Comparison of ENCODE assay signal across 17 cellular contexts in the genomic region with DNA sequence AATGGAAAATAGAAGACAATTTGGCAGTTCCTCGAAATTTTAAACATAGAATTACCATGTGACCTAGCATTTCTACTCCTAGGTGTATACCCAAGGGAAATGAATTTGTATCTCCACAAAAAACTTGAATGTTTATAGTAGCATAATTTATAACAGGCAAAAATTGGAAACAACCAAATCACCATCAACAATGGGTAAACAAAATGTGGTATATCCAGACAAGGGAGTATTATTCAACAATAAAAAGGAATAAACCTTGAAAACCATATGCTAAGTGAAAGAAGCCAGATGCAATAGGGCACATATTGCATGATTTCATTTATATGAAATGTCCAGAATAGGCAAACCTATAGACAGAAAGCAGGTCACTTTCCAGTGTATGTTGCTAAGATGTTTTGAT.
DNase-seq lines count a peak whose midpoint lies in the region; ATAC-seq, FAIRE-seq and TF ChIP-seq lines count a peak whose summit lies in the region.
"Had no signal": no experiment of that assay in that cellular context is flagged by ENCODE, and none has a peak within 500 bp of the region (broad histone marks: within the 10 kb centered on the region; RNA-seq: fewer than 3 reads in every experiment).

No MANE protein-coding gene starts in this region.

- intact Hi-C loops in Panc1 (cut with micrococcal nuclease; ENCODE audit: unreplicated experiment) (no loop called here), pancreas (cut with DNase I) (no loop called here)

- no peak overlapping the region for H3K4me3 ChIP-seq in SK-N-SH (ENCODE audit: low read depth in 2 of 2, low read length in 1 of 2)
- H3K4me3 ChIP-seq in Panc1 (ENCODE audit: low read depth in 2 of 2, low read length in 2 of 2), result no peak overlapping the region
- no peak overlapping the region for H3K4me3 ChIP-seq in pancreas
- H3K4me3 ChIP-seq: A549; BLaER1 treated with 17β-estradiol and CSF1 and Interleukin-3, amounts not matched to agents 10 nM and 100 nM had no signal

- no peaks in the 10 kb centered on the region for H3K4me1 ChIP-seq in SK-N-SH (ENCODE audit: control insufficient read depth in 1 of 2, insufficient read depth in 2 of 2, low read depth in 1 of 2, low read length in 1 of 2)
- no peaks in the 10 kb centered on the region for H3K4me1 ChIP-seq in Panc1 (ENCODE audit: control insufficient read depth, insufficient read depth, low read length)
- H3K4me1 ChIP-seq in pancreas, result no peaks in the 10 kb centered on the region
- H3K4me1 ChIP-seq: A549 had no signal

- H4K20me1 ChIP-seq in SK-N-SH (ENCODE audit: insufficient read depth), result no peaks in the 10 kb centered on the region

- no peak for FAIRE-seq in pancreas (lab: Jason Lieb, UNC)
- FAIRE-seq: A549, D721Med had no signal

- ATAC-seq in SK-N-SH treated with all-trans-retinoic acid at 6 μM for 48 hours (no peak), Panc1 (no peak), pancreas (no peak)
- ATAC-seq: A549; CD8-positive, alpha-beta T cell had no signal

- no peak overlapping the region for H2AFZ ChIP-seq in SK-N-SH (ENCODE audit: low read depth)

- no peak for TF ChIP-seq EP300 in SK-N-SH (IDR thresholded peaks at IDR 0.05; ENCODE audit: borderline replicate concordance in 1 of 2, low read depth in 1 of 2, low read length in 1 of 2)

- no peak for TF ChIP-seq RAD21 in SK-N-SH (IDR thresholded peaks at IDR 0.05; ENCODE audit: low read length)

- in situ Hi-C loops in Panc1 (cut with HindIII; ENCODE audit: low pct_unique_long_range_greater_than_20kb, low sequenced_read_pairs), result no loop called here

- POLR2A ChIA-PET in SK-N-SH (lab: Yijun Ruan, JAX) (no interaction called here), Panc1 (lab: Charles Lee) (no interaction called here)

- no peak for DNase-seq in SK-N-SH
- no peak for DNase-seq in Panc1 (ENCODE audit: low read depth, low spot score)
- no peak for DNase-seq in epidermal melanocyte (ENCODE audit: insufficient read length, low spot score)
- DNase-seq in pancreas, result no peak
- DNase-seq: AML-193; Caco-2; Calu3; CD4-positive, alpha-beta T cell; CD8-positive, alpha-beta T cell; DMS79 treated with DMSO at 0.1 percent for 48 hours; GF-D8 had no signal

- H3K79me2 ChIP-seq in SK-N-SH (ENCODE audit: insufficient read depth), result no peaks in the 10 kb centered on the region

- no peaks in the 10 kb centered on the region for H3K9me3 ChIP-seq in SK-N-SH
- no peaks in the 10 kb centered on the region for H3K9me3 ChIP-seq in Panc1 (ENCODE audit: control insufficient read depth, insufficient read depth, low read depth, low read length)
- H3K9me3 ChIP-seq in pancreas, result no peaks in the 10 kb centered on the region
- H3K9me3 ChIP-seq: A549, Caco-2 had no signal

- no peaks in the 10 kb centered on the region for H3F3A ChIP-seq in SK-N-SH (replicated peaks; ENCODE audit: insufficient read depth)

- no peaks in the 10 kb centered on the region for H3K9me2 ChIP-seq in SK-N-SH

- no peak overlapping the region for H3K4me2 ChIP-seq in SK-N-SH
- H3K4me2 ChIP-seq: A549; BLaER1 treated with 17β-estradiol and CSF1 and Interleukin-3, amounts not matched to agents 10 nM and 100 nM had no signal

- TF ChIP-seq CTCF in SK-N-SH (IDR thresholded peaks at IDR 0.05) (no peak), Panc1 (IDR thresholded peaks at IDR 0.05) (no peak), pancreas (IDR thresholded peaks at IDR 0.05) (no peak)

- H3K27me3 ChIP-seq in SK-N-SH (ENCODE audit: insufficient read depth) (no peaks in the 10 kb centered on the region), Panc1 (ENCODE audit: control insufficient read depth, insufficient read depth, low read length) (no peaks in the 10 kb centered on the region), pancreas (no peaks in the 10 kb centered on the region)
- H3K27me3 ChIP-seq: BLaER1 treated with 17β-estradiol and CSF1 and Interleukin-3, amounts not matched to agents 10 nM and 100 nM had no signal

- TSS peak; percentile 39 for BruUV-seq in Panc1 (replicated peaks; lab: Mats Ljungman, UMichigan)

- CTCF ChIA-PET in SK-N-SH (lab: Yijun Ruan, JAX) (no interaction called here), Panc1 (lab: Charles Lee) (no interaction called here)

- no peak overlapping the region for H3K9ac ChIP-seq in SK-N-SH
- H3K9ac ChIP-seq: BLaER1 treated with 17β-estradiol and CSF1 and Interleukin-3, amounts not matched to agents 10 nM and 100 nM had no signal

- no peak overlapping the region for H3K27ac ChIP-seq in SK-N-SH (ENCODE audit: low read depth in 2 of 2, low read length in 1 of 2)
- no peak overlapping the region for H3K27ac ChIP-seq in Panc1 (ENCODE audit: low read length)
- no peak overlapping the region for H3K27ac ChIP-seq in pancreas
- H3K27ac ChIP-seq: 22Rv1; A549; BLaER1 treated with 17β-estradiol and CSF1 and Interleukin-3, amounts not matched to agents 10 nM and 100 nM; C4-2B had no signal

- WGBS in SK-N-SH (ENCODE audit: low lambda C conversion rate), result 79% methylated on average over 1 of the region's 1 CpG
- WGBS in pancreas, 2 donors, result 92 to 100% methylated on average over 1 of the region's 1 CpG

- H3K36me3 ChIP-seq in SK-N-SH (replicated peaks in 1 of 2; ENCODE audit: control insufficient read depth in 1 of 2, insufficient read depth in 2 of 2, low read length in 1 of 2), result peaks cover 35 to 75% of the 10 kb centered on the region in 2 experiments
- no peaks in the 10 kb centered on the region; the same call in 1 of the 2 replicates for H3K36me3 ChIP-seq in Panc1 (ENCODE audit: control insufficient read depth, insufficient read depth, low read length)
- H3K36me3 ChIP-seq in pancreas, result peaks cover 0 to 8% (median 0%) of the 10 kb centered on the region in 3 donors

TF ChIP-seq in SK-N-SH treated with all-trans-retinoic acid at 6 μM for 48 hours, 23 proteins besides CTCF, POLR2A, EP300 and RAD21:
- TF ChIP-seq ESRRG (CRISPR knock-in tag; IDR thresholded peaks at IDR 0.05), result no peak
- TF ChIP-seq ZNF8 (CRISPR knock-in tag; IDR thresholded peaks at IDR 0.05), result peak; percentile 91
- TF ChIP-seq GLIS3 (CRISPR knock-in tag; IDR thresholded peaks at IDR 0.05), result no peak
- TF ChIP-seq BACH2 (CRISPR knock-in tag; IDR thresholded peaks at IDR 0.05; ENCODE audit: borderline replicate concordance), result no peak

TF ChIP-seq in SK-N-SH, 30 proteins besides CTCF, POLR2A, EP300 and RAD21:
- TF ChIP-seq YY1 (IDR thresholded peaks at IDR 0.05; ENCODE audit: low read depth) (no peak), JUND (IDR thresholded peaks at IDR 0.05) (no peak), TCF12 (IDR thresholded peaks at IDR 0.05) (no peak), GABPA (IDR thresholded peaks at IDR 0.05; ENCODE audit: low read depth) (no peak), RXRA (IDR thresholded peaks at IDR 0.05; ENCODE audit: borderline replicate concordance, low read depth) (no peak)
- TF ChIP-seq, protein P1, sequence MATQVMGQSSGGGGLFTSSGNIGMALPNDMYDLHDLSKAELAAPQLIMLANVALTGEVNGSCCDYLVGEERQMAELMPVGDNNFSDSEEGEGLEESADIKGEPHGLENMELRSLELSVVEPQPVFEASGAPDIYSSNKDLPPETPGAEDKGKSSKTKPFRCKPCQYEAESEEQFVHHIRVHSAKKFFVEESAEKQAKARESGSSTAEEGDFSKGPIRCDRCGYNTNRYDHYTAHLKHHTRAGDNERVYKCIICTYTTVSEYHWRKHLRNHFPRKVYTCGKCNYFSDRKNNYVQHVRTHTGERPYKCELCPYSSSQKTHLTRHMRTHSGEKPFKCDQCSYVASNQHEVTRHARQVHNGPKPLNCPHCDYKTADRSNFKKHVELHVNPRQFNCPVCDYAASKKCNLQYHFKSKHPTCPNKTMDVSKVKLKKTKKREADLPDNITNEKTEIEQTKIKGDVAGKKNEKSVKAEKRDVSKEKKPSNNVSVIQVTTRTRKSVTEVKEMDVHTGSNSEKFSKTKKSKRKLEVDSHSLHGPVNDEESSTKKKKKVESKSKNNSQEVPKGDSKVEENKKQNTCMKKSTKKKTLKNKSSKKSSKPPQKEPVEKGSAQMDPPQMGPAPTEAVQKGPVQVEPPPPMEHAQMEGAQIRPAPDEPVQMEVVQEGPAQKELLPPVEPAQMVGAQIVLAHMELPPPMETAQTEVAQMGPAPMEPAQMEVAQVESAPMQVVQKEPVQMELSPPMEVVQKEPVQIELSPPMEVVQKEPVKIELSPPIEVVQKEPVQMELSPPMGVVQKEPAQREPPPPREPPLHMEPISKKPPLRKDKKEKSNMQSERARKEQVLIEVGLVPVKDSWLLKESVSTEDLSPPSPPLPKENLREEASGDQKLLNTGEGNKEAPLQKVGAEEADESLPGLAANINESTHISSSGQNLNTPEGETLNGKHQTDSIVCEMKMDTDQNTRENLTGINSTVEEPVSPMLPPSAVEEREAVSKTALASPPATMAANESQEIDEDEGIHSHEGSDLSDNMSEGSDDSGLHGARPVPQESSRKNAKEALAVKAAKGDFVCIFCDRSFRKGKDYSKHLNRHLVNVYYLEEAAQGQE (IDR thresholded peaks at IDR 0.05; ENCODE audit: low read depth, low read length), result no peak
- TF ChIP-seq, protein P2, sequence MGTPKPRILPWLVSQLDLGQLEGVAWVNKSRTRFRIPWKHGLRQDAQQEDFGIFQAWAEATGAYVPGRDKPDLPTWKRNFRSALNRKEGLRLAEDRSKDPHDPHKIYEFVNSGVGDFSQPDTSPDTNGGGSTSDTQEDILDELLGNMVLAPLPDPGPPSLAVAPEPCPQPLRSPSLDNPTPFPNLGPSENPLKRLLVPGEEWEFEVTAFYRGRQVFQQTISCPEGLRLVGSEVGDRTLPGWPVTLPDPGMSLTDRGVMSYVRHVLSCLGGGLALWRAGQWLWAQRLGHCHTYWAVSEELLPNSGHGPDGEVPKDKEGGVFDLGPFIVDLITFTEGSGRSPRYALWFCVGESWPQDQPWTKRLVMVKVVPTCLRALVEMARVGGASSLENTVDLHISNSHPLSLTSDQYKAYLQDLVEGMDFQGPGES (IDR thresholded peaks at IDR 0.05; ENCODE audit: low read depth, low read length), result no peak
